ENCODE assay signal across 19 cellular contexts in the genomic region with DNA sequence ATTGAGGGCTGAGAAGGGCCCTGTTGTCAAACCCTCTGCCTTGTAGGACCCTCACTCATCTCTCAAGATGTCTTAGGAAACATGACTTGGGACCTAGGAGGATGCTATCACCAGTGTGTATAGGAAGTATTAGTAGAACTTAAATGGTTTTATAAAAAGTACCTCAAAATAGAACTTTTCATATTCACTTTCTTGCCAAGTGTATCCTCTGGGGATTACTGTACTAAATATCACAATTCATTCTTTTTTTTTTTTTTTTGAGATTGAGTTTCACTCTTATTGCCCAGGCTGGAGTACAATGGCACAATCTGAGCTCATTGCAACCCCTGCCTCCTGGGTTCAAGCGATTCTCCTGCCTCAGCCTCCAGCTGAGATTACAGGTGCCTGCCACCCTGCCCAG. TPM values are rescaled to one million over a fixed set of nuclear protein-coding genes. Genes with fewer than 3 reads are reported as not detected.
DNase-seq lines count a peak whose midpoint lies in the region; TF ChIP-seq lines count a peak whose summit lies in the region.
"Had no signal": no experiment of that assay in that cellular context is flagged by ENCODE, and none has a peak within 500 bp of the region (broad histone marks: within the 10 kb centered on the region; RNA-seq: fewer than 3 reads in every experiment).

No MANE protein-coding gene starts in this region.

- WGBS in thyroid gland, 2 donors = 84 to 96% methylated on average over 1 of the region's 1 CpG
- 74 to 88% methylated on average over 1 of the region's 1 CpG for WGBS in testis, 2 donors

- TF ChIP-seq CTCF in cardiac fibroblast (IDR thresholded peaks at IDR 0.05; ENCODE audit: low read depth, low read length) (no peak), thyroid gland (IDR thresholded peaks at IDR 0.05) (no peak), testis (IDR thresholded peaks at IDR 0.05) (no peak)

- H3K27me3 ChIP-seq in thyroid gland (no peaks in the 10 kb centered on the region), testis (no peaks in the 10 kb centered on the region)

- no peaks in the 10 kb centered on the region for H3K9me3 ChIP-seq in thyroid gland
- H3K9me3 ChIP-seq in testis = no peaks in the 10 kb centered on the region

- intact Hi-C loops in thyroid gland (cut with DNase I) = no loop called here
- intact Hi-C loops in testis (cut with DNase I; ENCODE audit: low total_unique reads) = no loop called here

- H3K4me1 ChIP-seq in thyroid gland = peaks cover 17 to 53% of the 10 kb centered on the region in 2 donors
- H3K4me1 ChIP-seq in testis = peaks cover 3% of the 10 kb centered on the region

- no peak overlapping the region for H3K4me3 ChIP-seq in cardiac fibroblast (replicated peaks in 1 of 2; ENCODE audit: low read depth in 2 of 2, low read length in 2 of 2)
- no peak overlapping the region for H3K4me3 ChIP-seq in thyroid gland (replicated peaks in 1 of 3)
- H3K4me3 ChIP-seq in testis = no peak overlapping the region
- H3K4me3 ChIP-seq: GM23338, K562 had no signal

- TF ChIP-seq POLR2A in thyroid gland (IDR thresholded peaks at IDR 0.05) = no peak
- no peak for TF ChIP-seq POLR2A in testis (IDR thresholded peaks at IDR 0.05)

- H3K27ac ChIP-seq in thyroid gland (peak overlapping the region; percentile 85 to 98 (median 90)), testis (no peak overlapping the region)

- H3K36me3 ChIP-seq in thyroid gland (no peaks in the 10 kb centered on the region), testis (ENCODE audit: low read depth, missing control alignments) (no peaks in the 10 kb centered on the region)

- peak; percentile 58 for DNase-seq in LHCN-M2 (ENCODE audit: low read depth)
- peak; percentile 65 to 67 for DNase-seq in cardiac fibroblast (ENCODE audit: low read depth in 2 of 2)
- DNase-seq in fibroblast of peridontal ligament (ENCODE audit: extremely low read depth) = peak; percentile 70
- no peak for DNase-seq in thyroid gland
- no peak for DNase-seq in testis
- DNase-seq in medulla oblongata (ENCODE audit: extremely low spot score) = no peak
- DNase-seq in mucosa of gallbladder (ENCODE audit: low spot score) = no peak
- DNase-seq: AML-193; Calu3; CD4-positive, alpha-beta memory T cell; DMS 273 treated with DMSO at 0.1 percent for 48 hours; DMS53; DND-41; EL; HCEC 1CT; IMR-90 had no signal

RNA-seq across cellular contexts. Expression of gene ARHGEF28, which starts 56.2 kb away (rescaled TPM):
- total RNA-seq in LHCN-M2 (2014; rRNA removed) (85.6 and 90.0 TPM in 2 replicates), thyroid gland (10 to 100 TPM; 43.6 to 58.8 (median 55.3) TPM), testis (1 to 10 TPM; 8.0 to 8.7 TPM), mucosa of gallbladder (29.9 TPM)
- 25.3 TPM for polyA plus RNA-seq in LHCN-M2 (2012)
- polyA plus RNA-seq in testis (ENCODE audit: insufficient read depth, low read depth, low replicate concordance) = 3.9 TPM
- total RNA-seq: CD4-positive, alpha-beta memory T cell had no signal
- polyA plus RNA-seq: CD14-positive monocyte; CD4-positive, alpha-beta memory T cell; K562 had no signal

Comparison
In these comparisons a context has a peak if more than half of its experiments do, and no peak if none do; other contexts are left out.
1. DNase-seq: peak in LHCN-M2 (single experiment), cardiac fibroblast (2 of 2) and fibroblast of peridontal ligament (single experiment); none in thyroid gland (0 of 2), testis (single experiment), medulla oblongata (single experiment) and mucosa of gallbladder (single experiment).
2. H3K27ac ChIP-seq: peak in thyroid gland (3 of 3); none in testis (0 of 2).